1 cellular context compared by ENCODE assay signal in genomic region chr5:135930029-135930948, GRCh38.
TF ChIP-seq lines count a peak whose summit lies in the region.

No MANE protein-coding gene starts in this region.

TF ChIP-seq in WTC11, 78 proteins besides CTCF, POLR2A, EP300 and RAD21 (continued from another document):
- peak; percentile 82; the same call in 1 of the 2 replicates for TF ChIP-seq FOXP1 (CRISPR knock-in tag; IDR thresholded peaks at IDR 0.05; ENCODE audit: borderline replicate concordance)
- peak; percentile 25; the same call in 1 of the 2 replicates for TF ChIP-seq ZBTB21 (CRISPR knock-in tag; IDR thresholded peaks at IDR 0.05; ENCODE audit: borderline replicate concordance)
